1 cellular context compared by ENCODE assay signal in genomic region chrX:138710866-138711331, GRCh38.
TF ChIP-seq lines count a peak whose summit lies in the region.

No MANE protein-coding gene starts in this region.

TF ChIP-seq in HEK293, 187 proteins besides CTCF, POLR2A, EP300 and RAD21 (continued from another document):
- TF ChIP-seq ZNF148 (tag by site-specific recombination; IDR thresholded peaks at IDR 0.05; ENCODE audit: borderline replicate concordance) (no peak), KLF10 (tag by site-specific recombination; IDR thresholded peaks at IDR 0.05) (no peak), ZNF2 (tag by site-specific recombination; IDR thresholded peaks at IDR 0.05) (no peak), MZF1 (tag by site-specific recombination; IDR thresholded peaks at IDR 0.05; ENCODE audit: borderline replicate concordance) (no peak), KLF9 (tag by site-specific recombination; IDR thresholded peaks at IDR 0.05; ENCODE audit: low read depth) (no peak), SP2 (tag by site-specific recombination; IDR thresholded peaks at IDR 0.05) (no peak), ZBTB17 (tag by site-specific recombination; IDR thresholded peaks at IDR 0.05) (peak; percentile 69), YY1 (tag by site-specific recombination; IDR thresholded peaks at IDR 0.05) (peak; percentile 39; the same call in 1 of the 2 replicates)
